Comparison of ENCODE assay signal across 14 cellular contexts in the genomic region with DNA sequence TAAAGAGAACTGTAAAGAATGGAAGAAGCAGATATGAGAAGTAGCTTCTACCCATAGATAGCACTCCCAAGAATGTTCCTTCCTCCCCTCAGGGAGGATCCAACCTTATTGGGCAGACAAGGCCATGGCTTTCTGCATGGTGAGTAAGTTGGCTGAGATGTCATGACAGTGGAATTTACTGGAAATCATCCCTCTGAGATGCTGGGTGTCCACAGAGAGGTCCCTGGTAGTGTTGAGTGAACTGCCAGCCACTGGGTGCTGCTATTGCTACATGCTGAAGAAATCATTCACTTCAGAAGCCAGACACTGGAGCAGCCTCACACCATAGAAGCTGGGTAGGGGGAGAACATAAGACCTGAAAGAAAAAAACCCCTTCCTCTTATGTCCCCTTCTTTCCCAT. TPM values are rescaled to one million over a fixed set of nuclear protein-coding genes. Genes with fewer than 3 reads are reported as not detected.
DNase-seq lines count a peak whose midpoint lies in the region; ATAC-seq and TF ChIP-seq lines count a peak whose summit lies in the region.
"Had no signal": no experiment of that assay in that cellular context is flagged by ENCODE, and none has a peak within 500 bp of the region (broad histone marks: within the 10 kb centered on the region; RNA-seq: fewer than 3 reads in every experiment).

No MANE protein-coding gene starts in this region.

- H3K79me1 ChIP-seq in mesendoderm (ENCODE audit: low read length) = no peaks in the 10 kb centered on the region

- no peak for DNase-seq in LNCaP clone FGC (ENCODE audit: low read depth)
- peak; percentile 1 for DNase-seq in astrocyte of the spinal cord (ENCODE audit: low read depth, low spot score)
- DNase-seq in mesendoderm = peak; percentile 54
- no peak for DNase-seq in COR-L47 (lab: John Stamatoyannopoulos, UW)
- DNase-seq: activated CD4-positive, alpha-beta T cell treated with anti-CD3 and anti-CD28 coated beads for 36 hours; activated naive CD4-positive, alpha-beta T cell treated with anti-CD3 and anti-CD28 coated beads for 36 hours; effector CD4-positive, alpha-beta T cell; GDM1; natural killer cell; NCI-H187 had no signal

- H3K36me3 ChIP-seq in mesendoderm (ENCODE audit: control insufficient read depth, insufficient read depth, low read length) = no peaks in the 10 kb centered on the region

- H3K18ac ChIP-seq in mesendoderm (ENCODE audit: low read length) = no peak overlapping the region

- no peak for ATAC-seq in HG02870 (IDR thresholded peaks at IDR 0.05; ENCODE audit: unreplicated experiment)
- no peak for ATAC-seq in HG03159 (IDR thresholded peaks at IDR 0.05; ENCODE audit: unreplicated experiment)
- ATAC-seq: activated CD4-positive, alpha-beta T cell treated with anti-CD3 and anti-CD28 coated beads for 36 hours; natural killer cell; stimulated activated effector memory CD8-positive, alpha-beta T cell treated with anti-CD3 and anti-CD28 coated beads, Interleukin-12 subunit alpha, Interleukin-12 subunit beta, amount 100 ng/mL, for 72 hours had no signal

- H2AK5ac ChIP-seq in mesendoderm (ENCODE audit: low read length) = no peak overlapping the region

- no peak overlapping the region for H3K56ac ChIP-seq in mesendoderm (ENCODE audit: low read length)

- no peak overlapping the region for H3K27ac ChIP-seq in mesendoderm (ENCODE audit: low read depth, low read length)

- H3K23ac ChIP-seq in mesendoderm (ENCODE audit: low read length) = no peak overlapping the region

- H2BK5ac ChIP-seq in mesendoderm (ENCODE audit: low read length) = no peak overlapping the region

- H2BK120ac ChIP-seq in mesendoderm (ENCODE audit: low read depth, low read length) = no peak overlapping the region

- in situ Hi-C loops in astrocyte of the spinal cord (cut with HindIII; ENCODE audit: low sequenced_read_pairs) = no loop called here

- no peak overlapping the region for H2BK15ac ChIP-seq in mesendoderm (replicated peaks; ENCODE audit: low read depth)

- no peak overlapping the region for H3K4ac ChIP-seq in mesendoderm (ENCODE audit: low read depth, low read length)

- H3K27me3 ChIP-seq in mesendoderm (ENCODE audit: insufficient read depth, low read length, poor library complexity) = no peaks in the 10 kb centered on the region

- peak; percentile 26; the same call in 1 of the 3 replicates for TF ChIP-seq CTCF in GM12872 (IDR thresholded peaks at IDR 0.05; ENCODE audit: insufficient read depth, low read depth, low read length)
- TF ChIP-seq CTCF in LNCaP clone FGC (IDR thresholded peaks at IDR 0.05; ENCODE audit: control insufficient read depth, extremely low read depth, insufficient read depth) = peak; percentile 23; the same call in 1 of the 2 replicates
- TF ChIP-seq CTCF in astrocyte of the spinal cord (IDR thresholded peaks at IDR 0.05; ENCODE audit: low read depth, low read length) = peak; percentile 14

- H3K9ac ChIP-seq in mesendoderm (ENCODE audit: low read length) = no peak overlapping the region

- no peaks in the 10 kb centered on the region for H3K4me1 ChIP-seq in mesendoderm (ENCODE audit: control insufficient read depth, low read depth, low read length)

- no peaks in the 10 kb centered on the region for H3K79me2 ChIP-seq in mesendoderm (ENCODE audit: control insufficient read depth, insufficient read depth, low read length)

- no peak overlapping the region for H3K4me2 ChIP-seq in mesendoderm (ENCODE audit: low read length)

- no peak overlapping the region for H3K4me3 ChIP-seq in LNCaP clone FGC (ENCODE audit: low read depth, low read length)
- no peak overlapping the region for H3K4me3 ChIP-seq in astrocyte of the spinal cord (ENCODE audit: low read depth, low read length)
- H3K4me3 ChIP-seq in mesendoderm (ENCODE audit: low read length) = no peak overlapping the region

- no peak overlapping the region for H4K8ac ChIP-seq in mesendoderm (ENCODE audit: low read depth, low read length)

- H4K5ac ChIP-seq in mesendoderm (ENCODE audit: low read length) = no peak overlapping the region

RNA-seq across cellular contexts. Expression of gene FERMT1, which starts 46.4 kb away (rescaled TPM):
- 11.5 TPM for polyA plus RNA-seq in mesendoderm (2013, experiment 1 of 2)
- 9.7 TPM for polyA plus RNA-seq in mesendoderm (2013, experiment 2 of 2)

Comparison
In these comparisons a context has a peak if more than half of its experiments do, and no peak if none do; other contexts are left out.
1. DNase-seq: peak in astrocyte of the spinal cord (single experiment) and mesendoderm (single experiment); none in LNCaP clone FGC (single experiment) and COR-L47 (single experiment).
2. Peak in every context shown above with its lines, with median percentiles within 50 percentile points of each other: CTCF ChIP-seq.